Comparison of ENCODE assay signal across 8 cellular contexts in genomic region chr3:127172670-127173515, GRCh38.
DNase-seq lines count a peak whose midpoint lies in the region; ATAC-seq and TF ChIP-seq lines count a peak whose summit lies in the region.

No MANE protein-coding gene starts in this region.

- DNase-seq in DMS153 treated with DMSO at 0.1 percent for 48 hours (lab: John Stamatoyannopoulos, UW; ENCODE audit: unreplicated experiment) (peak; percentile 74), NCI-H1105 (lab: John Stamatoyannopoulos, UW) (peak; percentile 93), astrocyte of the spinal cord (ENCODE audit: low read depth, low spot score) (peak; percentile 75), nephron progenitor cell (peak; percentile 69), RPMI8226 (no peak), NCI-H1930 (lab: John Stamatoyannopoulos, UW) (no peak)

- peaks cover 29% of the 10 kb centered on the region for H3K27me3 Mint-ChIP-seq in nephron progenitor cell (ENCODE audit: low read depth, poor library complexity)

- ATAC-seq in HG03097 (IDR thresholded peaks at IDR 0.05; ENCODE audit: low FRiP score, unreplicated experiment) (no peak), HG03175 (IDR thresholded peaks at IDR 0.05; ENCODE audit: unreplicated experiment) (no peak)

- TF ChIP-seq CTCF in astrocyte of the spinal cord (IDR thresholded peaks at IDR 0.05; ENCODE audit: low read depth, low read length): no peak
- no peak for TF ChIP-seq CTCF in nephron progenitor cell (IDR thresholded peaks at IDR 0.05)

- H3K4me3 Mint-ChIP-seq in nephron progenitor cell: peak overlapping the region; percentile 11

- H3K4me1 Mint-ChIP-seq in nephron progenitor cell: peaks cover 76% of the 10 kb centered on the region

- no peak overlapping the region for H3K4me3 ChIP-seq in astrocyte of the spinal cord (ENCODE audit: low read depth, low read length)

- peaks cover 13% of the 10 kb centered on the region for H3K9me3 Mint-ChIP-seq in nephron progenitor cell

- peak overlapping the region; percentile 96 for H3K27ac Mint-ChIP-seq in nephron progenitor cell

- no peaks in the 10 kb centered on the region for H3K36me3 Mint-ChIP-seq in nephron progenitor cell (ENCODE audit: low read depth)

- in situ Hi-C loops in astrocyte of the spinal cord (cut with HindIII; ENCODE audit: low sequenced_read_pairs): no loop called here

Comparison
In these comparisons a context has a peak if more than half of its experiments do, and no peak if none do; other contexts are left out.
1. DNase-seq: peak in DMS153 treated with DMSO at 0.1 percent for 48 hours (single experiment), NCI-H1105 (single experiment), astrocyte of the spinal cord (single experiment) and nephron progenitor cell (single experiment); none in RPMI8226 (single experiment) and NCI-H1930 (0 of 2).